9 cellular contexts compared by ENCODE assay signal in the genomic region with DNA sequence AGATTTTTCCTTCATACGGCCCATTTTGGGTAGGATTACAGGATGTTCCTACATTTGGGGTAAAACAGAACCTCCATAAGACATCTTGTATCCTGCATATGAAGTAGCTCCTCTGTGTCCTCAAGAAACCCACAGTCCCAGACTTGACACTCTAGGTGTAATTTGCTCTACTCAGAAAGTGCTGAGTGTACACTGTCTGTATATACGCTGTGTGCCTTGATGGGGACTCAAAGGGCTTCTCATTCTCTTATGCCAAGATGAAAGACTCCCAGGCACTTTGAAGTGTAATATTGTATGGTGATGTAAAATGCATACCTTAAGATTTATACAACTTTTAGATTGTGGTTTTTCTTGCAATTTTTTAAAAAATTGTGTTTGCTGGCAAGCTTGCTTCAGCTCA. TPM values are rescaled to one million over a fixed set of nuclear protein-coding genes. Genes with fewer than 3 reads are reported as not detected.
"Had no signal": no experiment of that assay in that cellular context is flagged by ENCODE, and none has a peak within 500 bp of the region (broad histone marks: within the 10 kb centered on the region; RNA-seq: fewer than 3 reads in every experiment).

No MANE protein-coding gene starts in this region.

- DNase-seq: GDM1, GF-D8 had no signal

- ATAC-seq: GM12878 had no signal

- H3K4me3 ChIP-seq: GM12878 had no signal

- FAIRE-seq: G401.6, GM12878, GM12891, GM12892, GM18507, GM19239 had no signal

RNA-seq across cellular contexts. Expression of gene TFAP2D, which starts 5.2 kb away (rescaled TPM):
- total RNA-seq: G401, GM12878 had no signal
- polyA plus RNA-seq: GM12878 had no signal
